Comparison of ENCODE assay signal across 1 cellular context in genomic region chr6:9240861-9241260, GRCh38.
TF ChIP-seq lines count a peak whose summit lies in the region.

No MANE protein-coding gene starts in this region.

TF ChIP-seq in K562, 482 proteins besides CTCF, POLR2A, EP300 and RAD21 (continued from another document):
- TF ChIP-seq ZNF408 (CRISPR knock-in tag; IDR thresholded peaks at IDR 0.05; ENCODE audit: low read depth) (no peak), LARP7 (IDR thresholded peaks at IDR 0.05) (no peak), PHF21A (IDR thresholded peaks at IDR 0.05; ENCODE audit: borderline replicate concordance, low read depth) (no peak), PHB2 (IDR thresholded peaks at IDR 0.05; ENCODE audit: low read depth) (no peak), CREB1 (IDR thresholded peaks at IDR 0.05) (no peak), CREB1 (CRISPR knock-in tag; IDR thresholded peaks at IDR 0.05) (no peak), COPS2 (conservative IDR thresholded peaks at IDR 0.05) (no peak), ZNF280B (CRISPR knock-in tag; IDR thresholded peaks at IDR 0.05) (no peak), ZNF316 (IDR thresholded peaks at IDR 0.05) (peak; percentile 75), ZNF830 (CRISPR knock-in tag; IDR thresholded peaks at IDR 0.05) (no peak), HINFP (tag; conservative IDR thresholded peaks at IDR 0.05; ENCODE audit: low read depth) (no peak), MAFK (IDR thresholded peaks at IDR 0.05; ENCODE audit: low read length) (peak; percentile 24; the same call in 1 of the 2 replicates), IRF1 (CRISPR knock-in tag; IDR thresholded peaks at IDR 0.05; ENCODE audit: borderline replicate concordance) (no peak), MAFG (tag; conservative IDR thresholded peaks at IDR 0.05) (peak; percentile 66), WHSC1 (IDR thresholded peaks at IDR 0.05; ENCODE audit: low read length) (no peak), ARID4B (CRISPR knock-in tag; IDR thresholded peaks at IDR 0.05) (no peak), C11orf30 (IDR thresholded peaks at IDR 0.05; ENCODE audit: low read depth) (peak; percentile 46), IFI16 (CRISPR knock-in tag; IDR thresholded peaks at IDR 0.05) (no peak), SAFB2 (IDR thresholded peaks at IDR 0.05; ENCODE audit: borderline replicate concordance, low read depth, low read length, severe bottlenecking) (no peak), ZC3H4 (CRISPR knock-in tag; IDR thresholded peaks at IDR 0.05; ENCODE audit: borderline replicate concordance) (no peak)
